ENCODE assay signal across 14 cellular contexts in the genomic region with DNA sequence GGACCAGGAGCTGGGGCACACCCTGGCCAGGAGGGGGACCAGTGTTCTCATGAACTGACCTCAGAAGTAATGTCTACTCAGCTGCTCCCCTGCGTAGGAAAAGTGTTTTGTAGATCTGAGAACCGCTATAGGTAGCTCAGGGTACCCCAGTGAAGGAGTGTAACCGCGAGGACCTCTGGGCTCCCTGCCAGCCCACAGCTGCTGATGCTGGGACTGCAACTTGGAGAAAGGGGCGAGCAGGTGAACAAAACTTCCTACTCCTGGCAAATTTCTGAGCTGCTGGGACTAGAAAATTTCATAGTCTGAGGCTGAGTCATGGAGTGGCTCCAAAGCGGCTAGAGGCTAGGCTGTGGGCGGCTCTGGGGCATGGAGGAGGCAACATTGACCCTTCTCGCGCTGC. TPM values are rescaled to one million over a fixed set of nuclear protein-coding genes. Genes with fewer than 3 reads are reported as not detected.
A peak's percentile ranks its signal among the peaks of the same experiment; 100 is the strongest.
DNase-seq lines count a peak whose midpoint lies in the region; ATAC-seq, FAIRE-seq and TF ChIP-seq lines count a peak whose summit lies in the region.
"Had no signal": no experiment of that assay in that cellular context is flagged by ENCODE, and none has a peak within 500 bp of the region (broad histone marks: within the 10 kb centered on the region; RNA-seq: fewer than 3 reads in every experiment).

No MANE protein-coding gene starts in this region.

- H3K9ac ChIP-seq in KMS-11 (peak overlapping the region; percentile 23; the same call in 1 of the 2 replicates), neuronal stem cell (ENCODE audit: low read depth, low read length, poor library complexity) (no peak overlapping the region)

- WGBS in neuronal stem cell (ENCODE audit: extremely low coverage in 2 of 2, insufficient read length in 2 of 2, insufficient replicate concordance in 1 of 2), 2 donors: no CpG with 5 or more reads among the region's 9 CpGs

- no peak for FAIRE-seq in bronchial epithelial cell (lab: Jason Lieb, UNC)
- FAIRE-seq: islet of Langerhans had no signal

- H2BK120ac ChIP-seq in neuronal stem cell (ENCODE audit: low read depth, low read length): no peak overlapping the region

- no peak overlapping the region for H2BK12ac ChIP-seq in neuronal stem cell (ENCODE audit: low read length)

- TF ChIP-seq CTCF in KMS-11 (conservative IDR thresholded peaks at IDR 0.05; ENCODE audit: low read depth, low read length) (no peak), bronchial epithelial cell (IDR thresholded peaks at IDR 0.05; ENCODE audit: insufficient read depth, low read length, severe bottlenecking) (no peak)

- H2AFZ ChIP-seq in KMS-11 (ENCODE audit: low read depth) (no peak overlapping the region), neuronal stem cell (ENCODE audit: low read length) (no peak overlapping the region)

- H3K4me3 ChIP-seq in KMS-11 (IDR thresholded peaks at IDR 0.05; ENCODE audit: insufficient read depth, low read depth, low read length) (no peak overlapping the region), bronchial epithelial cell (ENCODE audit: low read depth, low read length) (no peak overlapping the region), neuronal stem cell (ENCODE audit: low read length in 2 of 2) (no peak overlapping the region)
- H3K4me3 ChIP-seq: testis had no signal

- H4K20me1 ChIP-seq in KMS-11 (ENCODE audit: insufficient read depth): no peaks in the 10 kb centered on the region

- H3K23ac ChIP-seq in neuronal stem cell (ENCODE audit: low read depth, low read length, poor library complexity): no peak overlapping the region

- no peak overlapping the region for H2BK5ac ChIP-seq in neuronal stem cell (ENCODE audit: low read length)

- no peak overlapping the region for H4K8ac ChIP-seq in neuronal stem cell (ENCODE audit: low read depth, low read length)

- H2BK15ac ChIP-seq in neuronal stem cell (ENCODE audit: low read length): no peak overlapping the region

- H2AK5ac ChIP-seq in neuronal stem cell (ENCODE audit: low read depth, low read length): peak overlapping the region; percentile 61

- H3K4me1 ChIP-seq in KMS-11 (ENCODE audit: low read depth, poor library complexity, severe bottlenecking): peaks cover 99% of the 10 kb centered on the region
- no peaks in the 10 kb centered on the region for H3K4me1 ChIP-seq in neuronal stem cell (ENCODE audit: control insufficient read depth in 2 of 2, insufficient read depth in 1 of 2, low read depth in 1 of 2, low read length in 2 of 2)

- ATAC-seq in GM21367 (IDR thresholded peaks at IDR 0.05; ENCODE audit: unreplicated experiment) (no peak), GM18873 (IDR thresholded peaks at IDR 0.05; ENCODE audit: low FRiP score, unreplicated experiment) (no peak)

- H4K91ac ChIP-seq in neuronal stem cell (ENCODE audit: low read depth, low read length, poor library complexity): no peak overlapping the region

- no peaks in the 10 kb centered on the region for H3K79me2 ChIP-seq in KMS-11 (ENCODE audit: insufficient read depth, low read depth)

- H3K4me2 ChIP-seq in KMS-11: peak overlapping the region; percentile 82
- H3K4me2 ChIP-seq in neuronal stem cell (ENCODE audit: insufficient read depth, low read length, poor library complexity, severe bottlenecking): no peak overlapping the region

- no peaks in the 10 kb centered on the region for H3K36me3 ChIP-seq in KMS-11 (ENCODE audit: insufficient read depth)
- peaks cover 20% of the 10 kb centered on the region for H3K36me3 ChIP-seq in bronchial epithelial cell (ENCODE audit: control insufficient read depth, insufficient read depth, low read length)
- H3K36me3 ChIP-seq in neuronal stem cell (replicated peaks in 1 of 2; ENCODE audit: control insufficient read depth in 2 of 2, insufficient read depth in 2 of 2, low read length in 2 of 2): peaks cover 36 to 85% of the 10 kb centered on the region in 2 donors

- peak; percentile 18 for DNase-seq in NCI-H510A treated with DMSO at 0.1 percent for 48 hours (lab: John Stamatoyannopoulos, UW)
- DNase-seq in NCI-H510A (lab: John Stamatoyannopoulos, UW): no peak
- peak; percentile 42 for DNase-seq in bronchial epithelial cell (ENCODE audit: low read depth)
- no peak for DNase-seq in neuronal stem cell (ENCODE audit: low spot score)
- no peak for DNase-seq in NCI-H1092 treated with DMSO at 0.1 percent for 48 hours (lab: John Stamatoyannopoulos, UW)
- DNase-seq: activated CD4-positive, CD25-positive, alpha-beta regulatory T cell treated with anti-CD3 and anti-CD28 coated beads, Interleukin-2, amount 50 U/mL, for 72 hours; NCI-H1694 treated with DMSO at 0.1 percent for 48 hours; occipital lobe; stimulated activated CD4-positive, alpha-beta T cell treated with anti-CD3 and anti-CD28 coated beads, Interleukin-4, amount 100 ng/mL, for 4 hours; testis had no signal

- H3K14ac ChIP-seq in neuronal stem cell (ENCODE audit: low read length): no peak overlapping the region

- no peak overlapping the region for H3K4ac ChIP-seq in neuronal stem cell (ENCODE audit: low read length)

- peaks cover 3% of the 10 kb centered on the region for H3K79me1 ChIP-seq in neuronal stem cell (ENCODE audit: low read depth, low read length)

- H3K18ac ChIP-seq in neuronal stem cell (ENCODE audit: low read length): no peak overlapping the region

- H3K9me3 ChIP-seq in neuronal stem cell (replicated peaks in 1 of 2; ENCODE audit: control insufficient read depth in 2 of 2, insufficient read depth in 1 of 2, low read depth in 1 of 2, low read length in 2 of 2): peaks cover 0 to 2% of the 10 kb centered on the region in 2 donors
- H3K9me3 ChIP-seq: testis had no signal

- no peaks in the 10 kb centered on the region for H3K27me3 ChIP-seq in KMS-11 (ENCODE audit: insufficient read depth, low read depth)
- H3K27me3 ChIP-seq in bronchial epithelial cell (ENCODE audit: control insufficient read depth, insufficient read depth, low read length): no peaks in the 10 kb centered on the region
- no peaks in the 10 kb centered on the region for H3K27me3 ChIP-seq in neuronal stem cell (ENCODE audit: control insufficient read depth in 3 of 3, insufficient read depth in 3 of 3, low read depth in 1 of 3, low read length in 3 of 3)
- H3K27me3 ChIP-seq: testis had no signal

- peak overlapping the region; percentile 94 for H3K27ac ChIP-seq in KMS-11
- no peak overlapping the region for H3K27ac ChIP-seq in neuronal stem cell (replicated peaks; ENCODE audit: low read length)
- H3K27ac ChIP-seq: testis had no signal

RNA-seq across cellular contexts. Expression of gene PYGB, which starts 51.9 kb away (rescaled TPM):
- 213 and 243 TPM in 2 replicates for total RNA-seq in bronchial epithelial cell
- 31.3 TPM for polyA plus RNA-seq in neuronal stem cell (2013, experiment 1 of 2)
- polyA plus RNA-seq in neuronal stem cell (2013, experiment 2 of 2): 32.4 TPM

Comparison
In these comparisons a context has a peak if more than half of its experiments do, and no peak if none do; other contexts are left out.
1. DNase-seq: peak in NCI-H510A treated with DMSO at 0.1 percent for 48 hours (single experiment) and bronchial epithelial cell (single experiment); none in NCI-H510A (single experiment), neuronal stem cell (single experiment) and NCI-H1092 treated with DMSO at 0.1 percent for 48 hours (single experiment).